ENCODE assay signal across 28 cellular contexts in genomic region chr11:97717922-97718321, GRCh38.
"Had no signal": no experiment of that assay in that cellular context is flagged by ENCODE, and none has a peak within 500 bp of the region (broad histone marks: within the 10 kb centered on the region; RNA-seq: fewer than 3 reads in every experiment).

No MANE protein-coding gene starts in this region.

- FAIRE-seq: astrocyte, bronchial epithelial cell, frontal cortex had no signal

- ATAC-seq: activated CD4-positive, CD25-positive, alpha-beta regulatory T cell treated with anti-CD3 and anti-CD28 coated beads, Interleukin-2, amount 50 U/mL, for 24 hours; activated CD8-positive, alpha-beta T cell treated with anti-CD3 and anti-CD28 coated beads for 36 hours; activated naive CD4-positive, alpha-beta T cell treated with anti-CD3 and anti-CD28 coated beads, Interleukin-2, amount 50 U/mL, for 72 hours; activated T-cell treated with anti-CD3 and anti-CD28 coated beads, Interleukin-2, amount 50 U/mL, for 4 hours; activated T-helper 17 cell treated with anti-CD3 and anti-CD28 coated beads, Interleukin-2, amount 50 U/mL, for 72 hours; esophagus mucosa; T-helper 17 cell had no signal

- H3K4me3 ChIP-seq: coronary artery, dorsolateral prefrontal cortex had no signal

- DNase-seq: activated B cell treated with CpG ODN at 0.5 μM for 24 hours; activated CD4-positive, alpha-beta T cell treated with anti-CD3 and anti-CD28 coated beads for 48 hours; activated CD4-positive, alpha-beta T cell treated with anti-CD3 and anti-CD28 coated beads, Interleukin-2, amount 50 U/mL, for 1 hour; activated CD4-positive, alpha-beta T cell treated with anti-CD3 and anti-CD28 coated beads, Interleukin-2, amount 50 U/mL, for 48 hours; activated CD8-positive, alpha-beta memory T cell treated with anti-CD3 and anti-CD28 coated beads for 24 hours; activated CD8-positive, alpha-beta T cell treated with anti-CD3 and anti-CD28 coated beads for 36 hours; activated effector memory CD4-positive, alpha-beta T cell treated with Interleukin-2 at 50 U/mL for 16 hours; activated naive CD4-positive, alpha-beta T cell; activated naive CD4-positive, alpha-beta T cell treated with anti-CD3 and anti-CD28 coated beads, Interleukin-2, amount 10 ng/mL, durations not matched to agents 7 days and 5 days; activated naive CD8-positive, alpha-beta T cell treated with anti-CD3 and anti-CD28 coated beads, Interleukin-2, amount 10 ng/mL, durations not matched to agents 7 days and 5 days; activated T-cell treated with anti-CD3 and anti-CD28 coated beads, Interleukin-2, amount 50 U/mL, for 4 hours; brain microvascular endothelial cell; dorsolateral prefrontal cortex; effector memory CD4-positive, alpha-beta T cell; endodermal cell; foreskin fibroblast; T-helper 1 cell; T-helper 17 cell; T1000; WERI-Rb-1 had no signal

- H3K27me3 ChIP-seq: brain microvascular endothelial cell, dorsolateral prefrontal cortex had no signal

- H3K27ac ChIP-seq: brain microvascular endothelial cell, coronary artery, dorsolateral prefrontal cortex, WERI-Rb-1 had no signal

- H3K36me3 ChIP-seq: brain microvascular endothelial cell, WERI-Rb-1 had no signal
